17 cellular contexts compared by ENCODE assay signal in genomic region chr1:90501281-90501680, GRCh38.
"Had no signal": no experiment of that assay in that cellular context is flagged by ENCODE, and none has a peak within 500 bp of the region (broad histone marks: within the 10 kb centered on the region; RNA-seq: fewer than 3 reads in every experiment).

No MANE protein-coding gene starts in this region.

- H3K4me1 ChIP-seq: esophagus muscularis mucosa, left ventricle myocardium inferior, tibial nerve had no signal

- H3K4me1 Mint-ChIP-seq: activated CD4-positive, alpha-beta T cell treated with anti-CD3 and anti-CD28 coated beads for 36 hours; activated CD8-positive, alpha-beta memory T cell treated with anti-CD3 and anti-CD28 coated beads, Interleukin-2, amount 10 ng/mL, durations not matched to agents 7 days and 5 days; activated naive CD4-positive, alpha-beta T cell treated with anti-CD3 and anti-CD28 coated beads, Interleukin-2, amount 10 ng/mL, durations not matched to agents 7 days and 5 days; naive thymus-derived CD4-positive, alpha-beta T cell had no signal

- DNase-seq: activated CD4-positive, alpha-beta memory T cell treated with anti-CD3 and anti-CD28 coated beads for 36 hours; activated CD4-positive, alpha-beta T cell treated with anti-CD3 and anti-CD28 coated beads for 36 hours; activated CD8-positive, alpha-beta memory T cell treated with anti-CD3 and anti-CD28 coated beads, Interleukin-2, amount 10 ng/mL, durations not matched to agents 7 days and 5 days; activated naive CD4-positive, alpha-beta T cell treated with anti-CD3 and anti-CD28 coated beads, Interleukin-2, amount 10 ng/mL, durations not matched to agents 7 days and 5 days; activated T-cell treated with anti-CD3 and anti-CD28 coated beads, Interleukin-2, amount 50 U/mL, for 1 hour; kidney; left ventricle myocardium inferior; mucosa of descending colon; naive thymus-derived CD4-positive, alpha-beta T cell; right cardiac atrium; stimulated activated CD4-positive, alpha-beta T cell treated with anti-CD3 and anti-CD28 coated beads, Interleukin-4, amount 100 ng/mL, for 24 hours; stimulated activated naive CD4-positive, alpha-beta T cell; substantia nigra had no signal

- ATAC-seq: activated CD4-positive, alpha-beta T cell treated with anti-CD3 and anti-CD28 coated beads for 36 hours; activated CD8-positive, alpha-beta memory T cell treated with anti-CD3 and anti-CD28 coated beads, Interleukin-2, amount 10 ng/mL, durations not matched to agents 7 days and 5 days; mucosa of descending colon; naive thymus-derived CD4-positive, alpha-beta T cell; right cardiac atrium had no signal

- H3K36me3 ChIP-seq: esophagus muscularis mucosa, left ventricle myocardium inferior, tibial nerve had no signal

- H3K9me3 ChIP-seq: esophagus muscularis mucosa, left ventricle myocardium inferior, mucosa of descending colon, tibial nerve had no signal

- H3K36me3 Mint-ChIP-seq: activated CD4-positive, alpha-beta memory T cell treated with anti-CD3 and anti-CD28 coated beads for 36 hours; activated CD8-positive, alpha-beta memory T cell treated with anti-CD3 and anti-CD28 coated beads, Interleukin-2, amount 10 ng/mL, durations not matched to agents 7 days and 5 days; activated naive CD4-positive, alpha-beta T cell treated with anti-CD3 and anti-CD28 coated beads, Interleukin-2, amount 10 ng/mL, durations not matched to agents 7 days and 5 days; naive thymus-derived CD4-positive, alpha-beta T cell had no signal

- H3K4me3 Mint-ChIP-seq: activated CD4-positive, alpha-beta memory T cell treated with anti-CD3 and anti-CD28 coated beads for 36 hours; activated CD4-positive, alpha-beta T cell treated with anti-CD3 and anti-CD28 coated beads for 36 hours; activated CD8-positive, alpha-beta memory T cell treated with anti-CD3 and anti-CD28 coated beads, Interleukin-2, amount 10 ng/mL, durations not matched to agents 7 days and 5 days; activated naive CD4-positive, alpha-beta T cell treated with anti-CD3 and anti-CD28 coated beads, Interleukin-2, amount 10 ng/mL, durations not matched to agents 7 days and 5 days; naive thymus-derived CD4-positive, alpha-beta T cell had no signal

- H3K79me2 ChIP-seq: hepatocyte had no signal

- H3K4me3 ChIP-seq: esophagus muscularis mucosa, hepatocyte, left ventricle myocardium inferior, mucosa of descending colon, skin epidermis, tibial nerve had no signal

- H3K4me2 ChIP-seq: hepatocyte had no signal

- H2AFZ ChIP-seq: hepatocyte had no signal

- H3K9me3 Mint-ChIP-seq: activated CD4-positive, alpha-beta memory T cell treated with anti-CD3 and anti-CD28 coated beads for 36 hours; activated naive CD4-positive, alpha-beta T cell treated with anti-CD3 and anti-CD28 coated beads, Interleukin-2, amount 10 ng/mL, durations not matched to agents 7 days and 5 days had no signal

- H3K27me3 Mint-ChIP-seq: activated CD8-positive, alpha-beta memory T cell treated with anti-CD3 and anti-CD28 coated beads, Interleukin-2, amount 10 ng/mL, durations not matched to agents 7 days and 5 days; activated naive CD4-positive, alpha-beta T cell treated with anti-CD3 and anti-CD28 coated beads, Interleukin-2, amount 10 ng/mL, durations not matched to agents 7 days and 5 days had no signal

- H3K27ac Mint-ChIP-seq: activated CD4-positive, alpha-beta memory T cell treated with anti-CD3 and anti-CD28 coated beads for 36 hours; activated CD4-positive, alpha-beta T cell treated with anti-CD3 and anti-CD28 coated beads for 36 hours; activated CD8-positive, alpha-beta memory T cell treated with anti-CD3 and anti-CD28 coated beads, Interleukin-2, amount 10 ng/mL, durations not matched to agents 7 days and 5 days; activated naive CD4-positive, alpha-beta T cell treated with anti-CD3 and anti-CD28 coated beads, Interleukin-2, amount 10 ng/mL, durations not matched to agents 7 days and 5 days; naive thymus-derived CD4-positive, alpha-beta T cell had no signal

- H3K27ac ChIP-seq: esophagus muscularis mucosa, hepatocyte, left ventricle myocardium inferior, skin epidermis, tibial nerve had no signal

- H3K27me3 ChIP-seq: esophagus muscularis mucosa, hepatocyte, tibial nerve had no signal
